In the genomic region with DNA sequence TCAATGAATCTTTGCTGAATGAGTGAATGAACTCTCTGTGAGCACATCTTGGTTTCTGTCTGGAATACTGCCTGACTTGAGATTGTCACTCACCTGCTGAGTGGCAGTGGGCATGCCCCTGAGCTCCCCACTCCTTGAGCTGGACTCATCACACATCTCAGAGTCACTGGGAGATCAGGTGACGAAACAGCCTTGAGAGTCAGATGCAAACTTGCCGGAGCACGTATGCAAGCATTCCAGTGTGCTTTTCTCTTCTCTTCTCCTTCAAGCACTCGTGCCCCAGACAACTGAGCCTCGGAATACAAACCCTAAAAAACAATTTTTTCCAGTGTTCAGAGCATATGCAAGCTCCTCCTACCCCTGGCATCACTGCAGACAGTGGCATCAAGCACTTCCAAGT, we compare ENCODE assay signal across 34 cellular contexts. TPM values are rescaled to one million over a fixed set of nuclear protein-coding genes. Genes with fewer than 3 reads are reported as not detected.
"Had no signal": no experiment of that assay in that cellular context is flagged by ENCODE, and none has a peak within 500 bp of the region (broad histone marks: within the 10 kb centered on the region; RNA-seq: fewer than 3 reads in every experiment).

No MANE protein-coding gene starts in this region.

- H3K27ac Mint-ChIP-seq: activated naive CD8-positive, alpha-beta T cell; activated T-cell treated with anti-CD3 and anti-CD28 coated beads, Interleukin-2, amount 50 U/mL, for 72 hours; natural killer cell; T-helper 2 cell treated with Interferon-gamma antibody and Interleukin-4, amounts not matched to agents 5 μg/mL and 100 μg/mL, for 36 hours had no signal

- H3K4me1 ChIP-seq: adrenal gland, body of pancreas, heart left ventricle, left lung, lower lobe of right lung, right lobe of liver, testis, uterus had no signal

- ATAC-seq: activated T-cell treated with anti-CD3 and anti-CD28 coated beads, Interleukin-2, amount 50 U/mL, for 72 hours; body of pancreas; heart left ventricle; left lung; lower lobe of right lung; natural killer cell; right lobe of liver had no signal

- H3K4me3 ChIP-seq: adrenal gland, body of pancreas, coronary artery, dorsolateral prefrontal cortex, heart left ventricle, left lung, lower lobe of right lung, right lobe of liver, testis, uterus had no signal

- H3K27me3 ChIP-seq: adrenal gland, right lobe of liver, testis, uterus had no signal

- DNase-seq: activated CD4-positive, alpha-beta T cell treated with anti-CD3 and anti-CD28 coated beads for 4 hours; activated CD4-positive, alpha-beta T cell treated with anti-CD3 and anti-CD28 coated beads, Interleukin-2, amount 50 U/mL, for 4 hours; activated CD4-positive, CD25-positive, alpha-beta regulatory T cell; activated naive CD4-positive, alpha-beta T cell; activated T-cell treated with anti-CD3 and anti-CD28 coated beads for 4 hours; activated T-cell treated with anti-CD3 and anti-CD28 coated beads, Interleukin-2, amount 50 U/mL, for 72 hours; adrenal gland; aorta; body of pancreas; dorsolateral prefrontal cortex; effector memory CD4-positive, alpha-beta T cell; foreskin fibroblast; heart left ventricle; hypothalamus; left lung; lower lobe of right lung; mesendoderm; natural killer cell; right lobe of liver; stimulated activated CD4-positive, alpha-beta T cell treated with anti-CD3 and anti-CD28 coated beads, Interleukin-2, amount 100 ng/mL, for 48 hours; stimulated activated naive CD4-positive, alpha-beta T cell treated with Interleukin-2 at 50 U/mL for 16 hours; testis; trophoblast cell; uterus had no signal

- H3K27ac ChIP-seq: adrenal gland, body of pancreas, coronary artery, dorsolateral prefrontal cortex, heart left ventricle, left lung, lower lobe of right lung, right lobe of liver, testis, uterus had no signal

- H3K36me3 Mint-ChIP-seq: activated naive CD8-positive, alpha-beta T cell; natural killer cell had no signal

- H3K36me3 ChIP-seq: adrenal gland, heart left ventricle, left lung, lower lobe of right lung, right lobe of liver, uterus had no signal

- H3K9me3 ChIP-seq: adrenal gland, body of pancreas, heart left ventricle, left lung, lower lobe of right lung, right lobe of liver, testis, uterus had no signal

- H3K4me1 Mint-ChIP-seq: natural killer cell had no signal

- H3K4me3 Mint-ChIP-seq: activated naive CD8-positive, alpha-beta T cell; activated T-cell treated with anti-CD3 and anti-CD28 coated beads, Interleukin-2, amount 50 U/mL, for 72 hours; natural killer cell; T-helper 2 cell treated with Interferon-gamma antibody and Interleukin-4, amounts not matched to agents 5 μg/mL and 100 μg/mL, for 36 hours had no signal

- H3K9me3 Mint-ChIP-seq: activated T-cell treated with anti-CD3 and anti-CD28 coated beads, Interleukin-2, amount 50 U/mL, for 72 hours; natural killer cell; T-helper 2 cell treated with Interferon-gamma antibody and Interleukin-4, amounts not matched to agents 5 μg/mL and 100 μg/mL, for 36 hours had no signal

RNA-seq across cellular contexts. Expression of a gene that starts 9.4 kb away (rescaled TPM):
- total RNA-seq: mononuclear cell, natural killer cell, right lobe of liver had no signal
- polyA plus RNA-seq: aorta had no signal

RNA-seq across cellular contexts. Expression of a gene that starts 53.8 kb away (rescaled TPM):
- total RNA-seq: activated T-cell treated with anti-CD3 and anti-CD28 coated beads, Interleukin-2, amount 50 U/mL, for 72 hours; adrenal gland; aorta; body of pancreas; cardiac septum; cerebellum; dorsolateral prefrontal cortex; heart left ventricle; left lung; lower lobe of right lung; mononuclear cell; natural killer cell; omental fat pad; posterior vena cava; right lobe of liver; skeletal muscle tissue; uterus had no signal
- polyA plus RNA-seq: adrenal gland, aorta, esophagus, heart left ventricle had no signal
